Comparison of ENCODE assay signal across 1 cellular context in genomic region chr12:10771132-10771733, GRCh38.
TF ChIP-seq lines count a peak whose summit lies in the region.

No MANE protein-coding gene starts in this region.

TF ChIP-seq in K562, 482 proteins besides CTCF, POLR2A, EP300 and RAD21:
- TF ChIP-seq HNRNPLL (IDR thresholded peaks at IDR 0.05; ENCODE audit: low read depth, low read length, poor library complexity, severe bottlenecking) (no peak), SAFB2 (IDR thresholded peaks at IDR 0.05; ENCODE audit: borderline replicate concordance, low read depth, low read length, severe bottlenecking) (no peak), FOXJ2 (tag; IDR thresholded peaks at IDR 0.05) (no peak), SMC3 (conservative IDR thresholded peaks at IDR 0.05; ENCODE audit: insufficient read depth, low read depth, low read length) (peak; percentile 53; the same call in 1 of the 2 replicates), ZEB2 (IDR thresholded peaks at IDR 0.05) (no peak), ARID3A (IDR thresholded peaks at IDR 0.05; ENCODE audit: borderline replicate concordance, low read depth, low read length) (0 out of 2 replicates have a peak, but pooled peaks have one; percentile 43), ZNF444 (CRISPR knock-in tag; IDR thresholded peaks at IDR 0.05) (no peak), MBD2 (IDR thresholded peaks at IDR 0.05; ENCODE audit: borderline replicate concordance, low read depth) (no peak), ZNF274 (IDR thresholded peaks at IDR 0.05; ENCODE audit: borderline replicate concordance, low read depth, low read length) (no peak)
TF ChIP-seq in K562: peak in this region for 2.
